In genomic region chr2:70086278-70086837, GRCh38 we compare ENCODE assay signal across 1 cellular context.
TF ChIP-seq lines count a peak whose summit lies in the region.

No MANE protein-coding gene starts in this region.

TF ChIP-seq in K562, 482 proteins besides CTCF, POLR2A, EP300 and RAD21 (continued from another document):
- TF ChIP-seq ATF2 (CRISPR knock-in tag; IDR thresholded peaks at IDR 0.05) (no peak), RB1 (IDR thresholded peaks at IDR 0.05; ENCODE audit: low read depth) (peak; percentile 13; the same call in 1 of the 2 replicates), NRF1 (conservative IDR thresholded peaks at IDR 0.05 in 1 of 2, IDR thresholded peaks at IDR 0.05 in 1 of 2) (no peak), CREB3L1 (IDR thresholded peaks at IDR 0.05; ENCODE audit: borderline replicate concordance, low read depth) (peak; percentile 85), CUX1 (CRISPR knock-in tag; IDR thresholded peaks at IDR 0.05) (peak; percentile 94; the same call in 1 of the 2 replicates), PTRF (tag; IDR thresholded peaks at IDR 0.05) (no peak), TGIF2 (CRISPR knock-in tag; IDR thresholded peaks at IDR 0.05) (no peak), POLR2B (IDR thresholded peaks at IDR 0.05; ENCODE audit: low read depth, partially characterized antibody) (peak; percentile 71), ZNF282 (CRISPR knock-in tag; IDR thresholded peaks at IDR 0.05) (no peak), NR1H2 (CRISPR knock-in tag; IDR thresholded peaks at IDR 0.05) (no peak), ETS1 (conservative IDR thresholded peaks at IDR 0.05; ENCODE audit: control insufficient read depth, low read depth, low read length) (no peak), ZNF436 (CRISPR knock-in tag; IDR thresholded peaks at IDR 0.05) (no peak), GABPA (tag; conservative IDR thresholded peaks at IDR 0.05; ENCODE audit: low read depth) (no peak), ATF1 (CRISPR knock-in tag; IDR thresholded peaks at IDR 0.05) (no peak), ATF1 (tag; IDR thresholded peaks at IDR 0.05) (peak; percentile 65; the same call in 1 of the 2 replicates), ZNF280A (IDR thresholded peaks at IDR 0.05; ENCODE audit: low read depth, partially characterized antibody) (no peak), TBP (optimal IDR thresholded peaks at IDR 0.05; ENCODE audit: low read depth, low read length) (peak; percentile 74), RBM15 (IDR thresholded peaks at IDR 0.05; ENCODE audit: insufficient read depth, low read length) (no peak), NFRKB (IDR thresholded peaks at IDR 0.05; ENCODE audit: low read depth) (peak; percentile 100), GATAD2A (IDR thresholded peaks at IDR 0.05) (peak; percentile 56; the same call in 1 of the 2 replicates), CEBPG (CRISPR knock-in tag; IDR thresholded peaks at IDR 0.05) (peak; percentile 77), CEBPG (tag; conservative IDR thresholded peaks at IDR 0.05 in 1 of 2, IDR thresholded peaks at IDR 0.05 in 1 of 2) (peak; percentile 84 to 85), ZNF175 (CRISPR knock-in tag; IDR thresholded peaks at IDR 0.05; ENCODE audit: low read depth) (peak; percentile 98), U2AF1 (optimal IDR thresholded peaks at IDR 0.05; ENCODE audit: low read depth, low read length) (peak; percentile 61), ZBTB26 (CRISPR knock-in tag; IDR thresholded peaks at IDR 0.05) (peak; percentile 71), ATF4 (CRISPR knock-in tag; IDR thresholded peaks at IDR 0.05) (peak; percentile 70), ID3 (CRISPR knock-in tag; IDR thresholded peaks at IDR 0.05) (peak; percentile 58; the same call in 1 of the 2 replicates), ID3 (tag; IDR thresholded peaks at IDR 0.05) (peak; percentile 90), TAF1 (IDR thresholded peaks at IDR 0.05; ENCODE audit: control insufficient read depth, extremely low read depth, insufficient read depth, low read length, severe bottlenecking) (peak; percentile 58), TCFL5 (CRISPR knock-in tag; conservative IDR thresholded peaks at IDR 0.05) (peak; percentile 74; the same call in 1 of the 2 replicates), PML (IDR thresholded peaks at IDR 0.05; ENCODE audit: low read length) (0 out of 2 replicates have a peak, but pooled peaks have one; percentile 48), IFI16 (CRISPR knock-in tag; IDR thresholded peaks at IDR 0.05) (peak; percentile 85; the same call in 1 of the 2 replicates), MCM7 (IDR thresholded peaks at IDR 0.05) (no peak), ZNF511 (CRISPR knock-in tag; IDR thresholded peaks at IDR 0.05) (peak; percentile 55; the same call in 1 of the 2 replicates), DNMT1 (IDR thresholded peaks at IDR 0.05) (no peak), ZNF41 (CRISPR knock-in tag; conservative IDR thresholded peaks at IDR 0.05) (no peak; the same call in 1 of the 2 replicates), XRCC3 (IDR thresholded peaks at IDR 0.05) (no peak), C11orf30 (IDR thresholded peaks at IDR 0.05; ENCODE audit: low read depth) (no peak), PPARD (CRISPR knock-in tag; IDR thresholded peaks at IDR 0.05) (no peak), ZNF668 (CRISPR knock-in tag; IDR thresholded peaks at IDR 0.05) (peak; percentile 83; the same call in 1 of the 2 replicates)
